ENCODE assay signal across 9 cellular contexts in genomic region chr18:12394428-12394827, GRCh38. TPM values are rescaled to one million over a fixed set of nuclear protein-coding genes. Genes with fewer than 3 reads are reported as not detected.
DNase-seq lines count a peak whose midpoint lies in the region; TF ChIP-seq lines count a peak whose summit lies in the region.
"Had no signal": no experiment of that assay in that cellular context is flagged by ENCODE, and none has a peak within 500 bp of the region (broad histone marks: within the 10 kb centered on the region; RNA-seq: fewer than 3 reads in every experiment).

No MANE protein-coding gene starts in this region.

- DNase-seq in HT-29 (ENCODE audit: low spot score), result peak; percentile 51
- no peak for DNase-seq in astrocyte of the cerebellum (ENCODE audit: low read depth)
- peak; percentile 30 for DNase-seq in mesenteric fat pad (ENCODE audit: low spot score)
- no peak for DNase-seq in OCI-M2 (lab: John Stamatoyannopoulos, UW; ENCODE audit: unreplicated experiment)
- no peak for DNase-seq in NCI-H1436 treated with DMSO at 0.1 percent for 48 hours (lab: John Stamatoyannopoulos, UW)
- DNase-seq in T-helper 1 cell, result no peak
- DNase-seq in stimulated activated naive CD4-positive, alpha-beta T cell treated with Interleukin-2 at 50 U/mL for 16 hours (lab: John Stamatoyannopoulos, UW), result no peak
- DNase-seq: activated CD4-positive, alpha-beta T cell treated with anti-CD3 and anti-CD28 coated beads, Interleukin-2, amount 50 U/mL, for 1 hour had no signal

- peaks cover 11% of the 10 kb centered on the region for H3K27me3 ChIP-seq in DOHH2 (ENCODE audit: control insufficient read depth, low read length)

- H3K4me1 ChIP-seq in DOHH2 (ENCODE audit: control insufficient read depth, low read length), result no peaks in the 10 kb centered on the region

- no peak overlapping the region for H3K4me2 ChIP-seq in DOHH2 (ENCODE audit: low read length)

- H3K9me3 ChIP-seq in DOHH2 (ENCODE audit: control insufficient read depth, insufficient read depth, low read length), result no peaks in the 10 kb centered on the region

- no peaks in the 10 kb centered on the region for H3K36me3 ChIP-seq in DOHH2 (ENCODE audit: control insufficient read depth, low read length)

- H3K79me2 ChIP-seq in DOHH2 (ENCODE audit: control insufficient read depth, low read length), result no peaks in the 10 kb centered on the region

- in situ Hi-C loops in astrocyte of the cerebellum (cut with HindIII; ENCODE audit: low sequenced_read_pairs), result no loop called here

- no peak overlapping the region for H3K4me3 ChIP-seq in DOHH2 (ENCODE audit: low read length)
- H3K4me3 ChIP-seq in astrocyte of the cerebellum (ENCODE audit: low read depth, low read length), result no peak overlapping the region

- no peaks in the 10 kb centered on the region; the same call in 1 of the 2 replicates for H3F3A ChIP-seq in DOHH2 (ENCODE audit: control insufficient read depth, insufficient read depth)

- no peak overlapping the region for H3K27ac ChIP-seq in DOHH2 (ENCODE audit: low read depth, low read length)

- no peaks in the 10 kb centered on the region for H4K20me1 ChIP-seq in DOHH2 (ENCODE audit: control insufficient read depth, insufficient read depth, low read depth, low read length)

- H3K9me2 ChIP-seq in DOHH2 (replicated peaks; ENCODE audit: control insufficient read depth, low read length), result no peaks in the 10 kb centered on the region

- TF ChIP-seq CTCF in DOHH2 (IDR thresholded peaks at IDR 0.05; ENCODE audit: low read depth, low read length, poor library complexity, severe bottlenecking) (peak; percentile 54), astrocyte of the cerebellum (IDR thresholded peaks at IDR 0.05; ENCODE audit: low read depth, low read length, missing control alignments) (peak; percentile 49)

RNA-seq across cellular contexts. Expression of gene PRELID3A, which starts 13.3 kb away (rescaled TPM):
- 3.0 and 7.9 TPM in 2 replicates for total RNA-seq in HT-29 (2014; rRNA removed; shearing (Covaris generic))
- 4.4 TPM for total RNA-seq in mesenteric fat pad

RNA-seq across cellular contexts. Expression of gene AFG3L2, which starts 17.4 kb away (rescaled TPM):
- 59.3 and 72.7 TPM in 2 replicates for total RNA-seq in HT-29 (2014; rRNA removed; shearing (Covaris generic))
- 44.8 TPM for total RNA-seq in mesenteric fat pad

Comparison
In these comparisons a context has a peak if more than half of its experiments do, and no peak if none do; other contexts are left out.
1. DNase-seq: peak in HT-29 (single experiment) and mesenteric fat pad (single experiment); none in astrocyte of the cerebellum (single experiment), OCI-M2 (single experiment), NCI-H1436 treated with DMSO at 0.1 percent for 48 hours (single experiment), T-helper 1 cell (0 of 5) and stimulated activated naive CD4-positive, alpha-beta T cell treated with Interleukin-2 at 50 U/mL for 16 hours (single experiment).